Comparison of ENCODE assay signal across 8 cellular contexts in the genomic region with DNA sequence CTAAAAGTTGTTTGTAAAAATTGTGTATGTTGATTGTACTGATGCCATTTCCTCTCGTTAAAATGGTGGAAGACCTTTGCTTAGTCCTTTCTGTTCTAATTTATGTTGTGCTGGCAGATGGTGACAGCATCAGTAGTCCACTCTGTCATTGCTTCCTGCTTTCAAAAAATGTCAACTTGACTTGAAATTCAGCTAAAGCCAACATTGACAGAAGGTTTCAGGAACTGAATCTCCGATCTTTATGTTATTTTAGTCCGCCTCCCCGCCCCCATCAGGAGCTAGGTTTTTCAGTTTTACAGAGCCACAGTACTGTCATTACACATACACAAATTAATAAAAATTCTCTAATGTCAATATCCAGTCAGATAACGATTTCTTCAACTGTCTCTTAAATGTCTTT. TPM values are rescaled to one million over a fixed set of nuclear protein-coding genes. Genes with fewer than 3 reads are reported as not detected.
DNase-seq lines count a peak whose midpoint lies in the region; FAIRE-seq and TF ChIP-seq lines count a peak whose summit lies in the region.

No MANE protein-coding gene starts in this region.

- peaks cover 47% of the 10 kb centered on the region for H3K4me1 Mint-ChIP-seq in activated T-helper 1 cell treated with anti-CD3 and anti-CD28 coated beads, Interleukin-12 subunit alpha, Interleukin-12 subunit beta, Interleukin-2, Interleukin-4 antibody, amounts not matched to agents 30 ng/mL and 10 ng/mL and 1 ng/mL, durations not matched to agents 14 hours and 24 hours and 36 hours (ENCODE audit: low read depth)
- H3K4me1 Mint-ChIP-seq in mesothelial cell of epicardium: peaks cover 31% of the 10 kb centered on the region

- peak; percentile 52 for DNase-seq in GM10248 (ENCODE audit: extremely low spot score)
- DNase-seq in HT1080 (ENCODE audit: low read depth): peak; percentile 30
- DNase-seq in activated T-helper 1 cell treated with anti-CD3 and anti-CD28 coated beads, Interleukin-12 subunit alpha, Interleukin-12 subunit beta, Interleukin-2, Interleukin-4 antibody, amounts not matched to agents 30 ng/mL and 10 ng/mL and 1 ng/mL, durations not matched to agents 14 hours and 24 hours and 36 hours (ENCODE audit: low spot score): no peak
- DNase-seq in mesothelial cell of epicardium (ENCODE audit: low spot score in 2 of 2, unreplicated experiment in 2 of 2): no peak
- DNase-seq in HT-29 (ENCODE audit: low spot score): no peak
- DNase-seq in activated gamma-delta T cell treated with Interleukin-2 at 50 U/mL for 16 hours: no peak
- DNase-seq in mesenteric fat pad (ENCODE audit: low spot score): no peak
- no peak for DNase-seq in D721Med (ENCODE audit: insufficient read length, low spot score)

- H3K36me3 Mint-ChIP-seq in activated T-helper 1 cell treated with anti-CD3 and anti-CD28 coated beads, Interleukin-12 subunit alpha, Interleukin-12 subunit beta, Interleukin-2, Interleukin-4 antibody, amounts not matched to agents 30 ng/mL and 10 ng/mL and 1 ng/mL, durations not matched to agents 14 hours and 24 hours and 36 hours (ENCODE audit: low read depth): peaks cover 13% of the 10 kb centered on the region
- H3K36me3 Mint-ChIP-seq in mesothelial cell of epicardium: peaks cover 4% of the 10 kb centered on the region

- H3K9me3 Mint-ChIP-seq in activated T-helper 1 cell treated with anti-CD3 and anti-CD28 coated beads, Interleukin-12 subunit alpha, Interleukin-12 subunit beta, Interleukin-2, Interleukin-4 antibody, amounts not matched to agents 30 ng/mL and 10 ng/mL and 1 ng/mL, durations not matched to agents 14 hours and 24 hours and 36 hours: no peaks in the 10 kb centered on the region
- H3K9me3 Mint-ChIP-seq in mesothelial cell of epicardium: peaks cover 3% of the 10 kb centered on the region

- TF ChIP-seq CTCF in GM10248 (IDR thresholded peaks at IDR 0.05; ENCODE audit: control extremely low read depth, extremely low read depth, low read depth, missing control alignments): no peak
- TF ChIP-seq CTCF in mesothelial cell of epicardium (IDR thresholded peaks at IDR 0.05; ENCODE audit: unreplicated experiment): no peak
- no peak for TF ChIP-seq CTCF in D721Med (IDR thresholded peaks at IDR 0.05; ENCODE audit: insufficient read depth, missing control alignments)

- H3K4me3 Mint-ChIP-seq in activated T-helper 1 cell treated with anti-CD3 and anti-CD28 coated beads, Interleukin-12 subunit alpha, Interleukin-12 subunit beta, Interleukin-2, Interleukin-4 antibody, amounts not matched to agents 30 ng/mL and 10 ng/mL and 1 ng/mL, durations not matched to agents 14 hours and 24 hours and 36 hours: peak overlapping the region; percentile 92
- H3K4me3 Mint-ChIP-seq in mesothelial cell of epicardium: peak overlapping the region; percentile 86

- peak overlapping the region; percentile 82 for H3K27ac Mint-ChIP-seq in activated T-helper 1 cell treated with anti-CD3 and anti-CD28 coated beads, Interleukin-12 subunit alpha, Interleukin-12 subunit beta, Interleukin-2, Interleukin-4 antibody, amounts not matched to agents 30 ng/mL and 10 ng/mL and 1 ng/mL, durations not matched to agents 14 hours and 24 hours and 36 hours
- H3K27ac Mint-ChIP-seq in mesothelial cell of epicardium: peak overlapping the region; percentile 82

- peaks cover 3% of the 10 kb centered on the region for H3K27me3 Mint-ChIP-seq in activated T-helper 1 cell treated with anti-CD3 and anti-CD28 coated beads, Interleukin-12 subunit alpha, Interleukin-12 subunit beta, Interleukin-2, Interleukin-4 antibody, amounts not matched to agents 30 ng/mL and 10 ng/mL and 1 ng/mL, durations not matched to agents 14 hours and 24 hours and 36 hours (ENCODE audit: insufficient read depth)
- no peaks in the 10 kb centered on the region for H3K27me3 Mint-ChIP-seq in mesothelial cell of epicardium (ENCODE audit: low read depth)

- FAIRE-seq in D721Med (lab: Jason Lieb, UNC): no peak

- intact Hi-C loops in activated T-helper 1 cell treated with anti-CD3 and anti-CD28 coated beads, Interleukin-12 subunit alpha, Interleukin-12 subunit beta, Interleukin-2, Interleukin-4 antibody, amounts not matched to agents 30 ng/mL and 10 ng/mL and 1 ng/mL, durations not matched to agents 14 hours and 24 hours and 36 hours (cut with micrococcal nuclease): loop anchor here (2.0 to 10.0 kb wide), 6 partner anchors 237 to 1765 kb away; a partner anchor contains a TSS

- POLR2A ChIA-PET in GM10248 (lab: Yijun Ruan, JAX): interaction anchor here (1.1 kb wide), 1 partner anchor 915 kb away, joined by 5 read pairs; no protein-coding TSS in a partner anchor

- CTCF ChIA-PET in GM10248 (lab: Yijun Ruan, JAX): interaction anchor here (0.8 to 6.5 kb wide), 7 partner anchors 9 to 1761 kb away, joined by 3 to 96 read pairs (median 3); no protein-coding TSS in a partner anchor

RNA-seq across cellular contexts. Expression of a gene that starts 1.5 kb away (rescaled TPM):
- 25.6 and 28.1 TPM in 2 replicates for total RNA-seq in HT1080 (2014; rRNA removed; shearing (Covaris generic))
- 43.3 and 50.3 TPM in 2 replicates for polyA plus RNA-seq in HT1080 (2015; cell fraction: cytosol; rRNA removed)
- 29.0 and 29.4 TPM in 2 replicates for polyA plus RNA-seq in HT1080 (2015; cell fraction: nucleus; rRNA removed)
- 20.0 and 22.2 TPM in 2 replicates for total RNA-seq in activated T-helper 1 cell treated with anti-CD3 and anti-CD28 coated beads, Interleukin-12 subunit alpha, Interleukin-12 subunit beta, Interleukin-2, Interleukin-4 antibody, amounts not matched to agents 30 ng/mL and 10 ng/mL and 1 ng/mL, durations not matched to agents 14 hours and 24 hours and 36 hours
- total RNA-seq in mesothelial cell of epicardium (20.8 to 23.5 TPM (median 22.5 TPM) in 3 replicates), mesenteric fat pad (27.3 TPM)
- 6.0 and 8.0 TPM in 2 replicates for total RNA-seq in HT-29 (2014; rRNA removed; shearing (Covaris generic))

RNA-seq across cellular contexts. Expression of a gene that starts 1.6 kb away (rescaled TPM):
- total RNA-seq in HT1080 (2014; rRNA removed; shearing (Covaris generic)): 82.9 and 104 TPM in 2 replicates
- polyA plus RNA-seq in HT1080 (2015; cell fraction: cytosol; rRNA removed): 156 and 166 TPM in 2 replicates
- 66.5 and 67.2 TPM in 2 replicates for polyA plus RNA-seq in HT1080 (2015; cell fraction: nucleus; rRNA removed)
- 25.2 and 26.8 TPM in 2 replicates for total RNA-seq in activated T-helper 1 cell treated with anti-CD3 and anti-CD28 coated beads, Interleukin-12 subunit alpha, Interleukin-12 subunit beta, Interleukin-2, Interleukin-4 antibody, amounts not matched to agents 30 ng/mL and 10 ng/mL and 1 ng/mL, durations not matched to agents 14 hours and 24 hours and 36 hours
- 63.0 to 64.7 TPM (median 63.1 TPM) in 3 replicates for total RNA-seq in mesothelial cell of epicardium
- total RNA-seq in HT-29 (2014; rRNA removed; shearing (Covaris generic)): 15.3 and 18.6 TPM in 2 replicates
- 51.1 TPM for total RNA-seq in mesenteric fat pad

Comparison
In these comparisons a context has a peak if more than half of its experiments do, and no peak if none do; other contexts are left out.
1. DNase-seq: peak in GM10248 (single experiment) and HT1080 (single experiment); none in activated T-helper 1 cell treated with anti-CD3 and anti-CD28 coated beads, Interleukin-12 subunit alpha, Interleukin-12 subunit beta, Interleukin-2, Interleukin-4 antibody, amounts not matched to agents 30 ng/mL and 10 ng/mL and 1 ng/mL, durations not matched to agents 14 hours and 24 hours and 36 hours (single experiment), mesothelial cell of epicardium (0 of 2), HT-29 (single experiment), activated gamma-delta T cell treated with Interleukin-2 at 50 U/mL for 16 hours (single experiment), mesenteric fat pad (single experiment) and D721Med (single experiment).